In genomic region chr12:6959376-6960290, GRCh38 we compare ENCODE assay signal across 10 cellular contexts. TPM values are rescaled to one million over a fixed set of nuclear protein-coding genes. Genes with fewer than 3 reads are reported as not detected.
DNase-seq lines count a peak whose midpoint lies in the region; ATAC-seq, FAIRE-seq and TF ChIP-seq lines count a peak whose summit lies in the region.
"Had no signal": no experiment of that assay in that cellular context is flagged by ENCODE, and none has a peak within 500 bp of the region (broad histone marks: within the 10 kb centered on the region; RNA-seq: fewer than 3 reads in every experiment).

No MANE protein-coding gene starts in this region.

- 79% methylated on average over 16 of the region's 33 CpGs for WGBS in K562 (ENCODE audit: insufficient coverage, low coverage, missing lambda C conversion rate)
- 77 to 80% (median 78%) methylated on average over 30 to 33 of the region's 33 CpGs for WGBS in psoas muscle, 3 donors

- H3K4me2 ChIP-seq in K562 (ENCODE audit: insufficient read depth, low read length) = no peak overlapping the region
- no peak overlapping the region for H3K4me2 ChIP-seq in osteoblast (ENCODE audit: insufficient read depth, low read length)

- BruUV-seq in K562 (replicated peaks; lab: Mats Ljungman, UMichigan) = no TSS peak

- TF ChIP-seq RAD21 in K562 (CRISPR knock-in tag; conservative IDR thresholded peaks at IDR 0.05 in 1 of 2, IDR thresholded peaks at IDR 0.05 in 1 of 2) = no peak

- in situ Hi-C loops in K562 (cut with MboI) = no loop called here

- no peaks in the 10 kb centered on the region for H3K9me1 ChIP-seq in K562 (ENCODE audit: control insufficient read depth, insufficient read depth, low read length)

- H3K9ac ChIP-seq in K562 (ENCODE audit: insufficient read depth in 1 of 2, low read depth in 2 of 2, low read length in 2 of 2) = peak overlapping the region in 1 of 2 experiments; percentile 61; a peak in 2 of 4 replicates

- H3K4me1 ChIP-seq in K562 (replicated peaks in 1 of 2; ENCODE audit: control insufficient read depth in 2 of 2, insufficient read depth in 2 of 2, low read length in 2 of 2) = peaks cover 31 to 68% of the 10 kb centered on the region in 2 experiments
- peaks cover 10% of the 10 kb centered on the region for H3K4me1 ChIP-seq in psoas muscle
- peaks cover 16% of the 10 kb centered on the region for H3K4me1 ChIP-seq in osteoblast (ENCODE audit: insufficient read depth, low read length)

- FAIRE-seq in GM18507 (lab: Jason Lieb, UNC) (peak; percentile 15), K562 (lab: Jason Lieb, UNC) (no peak)

- peak; percentile 5 for ATAC-seq in HG03520 (IDR thresholded peaks at IDR 0.05; ENCODE audit: unreplicated experiment)
- ATAC-seq in K562 = no peak
- no peak for ATAC-seq in psoas muscle
- no peak for ATAC-seq in GM21515 (IDR thresholded peaks at IDR 0.05; ENCODE audit: unreplicated experiment)

- H3K9me3 ChIP-seq in K562 (replicated peaks; ENCODE audit: control insufficient read depth, insufficient read depth, low read depth, low read length) (no peaks in the 10 kb centered on the region), psoas muscle (no peaks in the 10 kb centered on the region), osteoblast (ENCODE audit: low read depth, low read length) (no peaks in the 10 kb centered on the region)
- H3K9me3 ChIP-seq: ovary had no signal

- no peak overlapping the region for H3K4me3 ChIP-seq in K562
- H3K4me3 ChIP-seq in psoas muscle = no peak overlapping the region
- no peak overlapping the region for H3K4me3 ChIP-seq in osteoblast (ENCODE audit: insufficient read depth, low read length)
- H3K4me3 ChIP-seq: ovary had no signal

- H2AFZ ChIP-seq in K562 (ENCODE audit: low read depth, low read length) = no peak overlapping the region
- H2AFZ ChIP-seq in osteoblast (ENCODE audit: low read length) = no peak overlapping the region

- no peak for TF ChIP-seq EP300 in K562 (IDR thresholded peaks at IDR 0.05; ENCODE audit: low read length)

- no peak for TF ChIP-seq POLR2A in K562 (conservative IDR thresholded peaks at IDR 0.05)

- H3K79me2 ChIP-seq in K562 (ENCODE audit: control insufficient read depth, insufficient read depth, low read length) = peaks cover 10% of the 10 kb centered on the region; the same call in 2 of the 3 replicates
- H3K79me2 ChIP-seq in osteoblast (ENCODE audit: insufficient read depth, low read length) = no peaks in the 10 kb centered on the region

- TF ChIP-seq CTCF in K562 (IDR thresholded peaks at IDR 0.05 in 2 of 3, conservative IDR thresholded peaks at IDR 0.05 in 1 of 3; ENCODE audit: insufficient read depth in 2 of 3, low read depth in 1 of 3, low read length in 3 of 3) (no peak), psoas muscle (IDR thresholded peaks at IDR 0.05) (no peak), osteoblast (IDR thresholded peaks at IDR 0.05; ENCODE audit: extremely low read depth, low read depth, low read length) (no peak)

- POLR2A ChIA-PET in K562 (lab: Yijun Ruan, JAX) = interaction anchor here (0.6 to 8.0 kb wide), 4 partner anchors 10 to 107 kb away, joined by 3 to 98 read pairs (median 4); partner anchors contain the start of genes C12orf57 and RNU7-1

- H4K20me1 ChIP-seq in K562 (replicated peaks; ENCODE audit: control insufficient read depth, insufficient read depth, low read length) (no peaks in the 10 kb centered on the region), osteoblast (ENCODE audit: insufficient read depth, low read length) (no peaks in the 10 kb centered on the region)

- CTCF ChIA-PET in K562 (lab: Yijun Ruan, JAX; ENCODE audit: low intra/inter-chr PET ratio) = interaction anchor here (1.4 kb wide), 1 partner anchor 36 kb away, joined by 4 read pairs; no protein-coding TSS in a partner anchor

- DNase-seq in GM18507 (ENCODE audit: extremely low spot score, insufficient read length, low read depth) = no peak
- DNase-seq in K562 (ENCODE audit: extremely low read depth in 1 of 4, low spot score in 3 of 4) = no peak
- DNase-seq in psoas muscle = peak; percentile 21 to 63
- no peak for DNase-seq in stimulated activated CD4-positive, alpha-beta T cell treated with anti-CD3 and anti-CD28 coated beads, Interleukin-2, amount 100 ng/mL, for 48 hours
- DNase-seq in osteoblast (ENCODE audit: insufficient read length, low spot score, missing footprints) = no peak
- DNase-seq in NCI-H187 treated with DMSO at 0.1 percent for 48 hours (lab: John Stamatoyannopoulos, UW) = no peak

- H3K27ac ChIP-seq in K562 (ENCODE audit: extremely low read depth, low read depth, low read length) = no peak overlapping the region
- peak overlapping the region; percentile 53 for H3K27ac ChIP-seq in psoas muscle
- no peak overlapping the region for H3K27ac ChIP-seq in osteoblast (ENCODE audit: low read depth, low read length)
- H3K27ac ChIP-seq: ovary had no signal

- H3K36me3 ChIP-seq in K562 (ENCODE audit: control insufficient read depth, insufficient read depth, low read length) = peaks cover 2% of the 10 kb centered on the region; the same call in 1 of the 3 replicates
- H3K36me3 ChIP-seq in psoas muscle (ENCODE audit: insufficient read depth in 1 of 2, low read depth in 1 of 2) = no peaks in the 10 kb centered on the region
- peaks cover 3% of the 10 kb centered on the region for H3K36me3 ChIP-seq in osteoblast (ENCODE audit: insufficient read depth, low read length)
- H3K36me3 ChIP-seq: ovary had no signal

- H3K27me3 ChIP-seq in K562 (ENCODE audit: control insufficient read depth in 2 of 2, insufficient read depth in 2 of 2, low read length in 2 of 2) (no peaks in the 10 kb centered on the region), psoas muscle (ENCODE audit: insufficient read depth in 3 of 3, low read length in 2 of 3) (no peaks in the 10 kb centered on the region), osteoblast (ENCODE audit: insufficient read depth, low read length) (no peaks in the 10 kb centered on the region)
- H3K27me3 ChIP-seq: ovary had no signal

- intact Hi-C loops in K562 (cut with micrococcal nuclease) = loop anchor here (1.0 to 10.0 kb wide), 3 partner anchors 13 to 225 kb away; partner anchors contain the start of gene PEX5
- intact Hi-C loops in psoas muscle (cut with DNase I) = loop anchor here (2.0 to 5.0 kb wide), 2 partner anchors 15 to 37 kb away; partner anchors contain the start of gene C12orf57 (in 1 of the 2)

RNA-seq across cellular contexts. Expression of gene PTPN6, which starts 8.5 kb away (rescaled TPM):
- 2.3 and 4.5 TPM in 2 replicates for total RNA-seq in K562 (2011; cell fraction: chromatin; rRNA removed; ENCODE audit: low replicate concordance)
- total RNA-seq in K562 (2011; cell fraction: nucleolus; rRNA removed) = 3.3 and 4.3 TPM in 2 replicates
- 2.6 and 2.8 TPM in 2 replicates for total RNA-seq in K562 (2011; cell fraction: nucleoplasm; rRNA removed)
- 5.1 and 7.3 TPM in 2 replicates for total RNA-seq in K562 (2014; rRNA removed)
- 1.5 and 1.6 TPM in 2 replicates for total RNA-seq in K562 (2014; rRNA removed; fragmentation: Illumina TruSeq; extraction: Trizol)
- 2.7 and 4.4 TPM in 2 replicates for total RNA-seq in K562 (2015; rRNA removed; fragmentation: Illumina TruSeq; extraction: Trizol)
- total RNA-seq in K562 (2021) = 4.1 and 6.4 TPM in 2 replicates
- polyA plus RNA-seq in K562 (2011; rRNA removed) = 3.9 and 7.5 TPM in 2 replicates
- polyA plus RNA-seq in K562 (2011; cell fraction: cytosol; rRNA removed) = 5.1 and 8.7 TPM in 2 replicates
- 8.0 and 10.0 TPM in 2 replicates for polyA plus RNA-seq in K562 (2011; cell fraction: nucleus; rRNA removed)
- 6.6 and 9.3 TPM in 2 replicates for polyA plus RNA-seq in K562 (2012)
- 5.1 and 5.6 TPM in 2 replicates for polyA plus RNA-seq in K562 (2014; fragmentation: Illumina TruSeq; extraction: Trizol)
- polyA plus RNA-seq in K562 (2014; fragmentation: Nextera tagmentation; extraction: Ambion mirVana) = 1 to 10 TPM; 2.0 to 3.0 TPM
- polyA plus RNA-seq in K562 (2014; rRNA removed) = 4.4 and 4.7 TPM in 2 replicates
- 2.0 and 5.6 TPM in 2 replicates for polyA minus RNA-seq in K562 (2011; rRNA and poly(A)+ RNA removed)
- 1.6 and 10.2 TPM in 2 replicates for polyA minus RNA-seq in K562 (2011; cell fraction: cytosol; rRNA and poly(A)+ RNA removed)
- 2.0 and 5.2 TPM in 2 replicates for polyA minus RNA-seq in K562 (2011; cell fraction: nucleus; rRNA and poly(A)+ RNA removed)
- total RNA-seq in psoas muscle = 1 to 10 TPM; 3.6 to 7.6 (median 4.6) TPM
- 1 to 10 TPM; 1.3 to 2.6 (median 2.1) TPM for polyA plus RNA-seq in psoas muscle
- total RNA-seq in osteoblast = 0.29 and 0.36 TPM in 2 replicates

RNA-seq across cellular contexts. Expression of gene PHB2, which starts 10.8 kb away (rescaled TPM):
- total RNA-seq in K562 (2011; cell fraction: chromatin; rRNA removed; ENCODE audit: low replicate concordance) = 114 and 294 TPM in 2 replicates
- total RNA-seq in K562 (2011; cell fraction: nucleolus; rRNA removed) = 282 and 350 TPM in 2 replicates
- total RNA-seq in K562 (2011; cell fraction: nucleoplasm; rRNA removed) = 189 and 209 TPM in 2 replicates
- total RNA-seq in K562 (2014; rRNA removed) = 445 and 447 TPM in 2 replicates
- 245 and 293 TPM in 2 replicates for total RNA-seq in K562 (2014; rRNA removed; fragmentation: Illumina TruSeq; extraction: Trizol)
- 333 and 335 TPM in 2 replicates for total RNA-seq in K562 (2015; rRNA removed; fragmentation: Illumina TruSeq; extraction: Trizol)
- 345 and 377 TPM in 2 replicates for total RNA-seq in K562 (2021)
- 437 and 459 TPM in 2 replicates for polyA plus RNA-seq in K562 (2011; rRNA removed)
- 556 and 694 TPM in 2 replicates for polyA plus RNA-seq in K562 (2011; cell fraction: cytosol; rRNA removed)
- 446 and 452 TPM in 2 replicates for polyA plus RNA-seq in K562 (2011; cell fraction: nucleus; rRNA removed)
- 284 and 340 TPM in 2 replicates for polyA plus RNA-seq in K562 (2012)
- 428 and 468 TPM in 2 replicates for polyA plus RNA-seq in K562 (2014; fragmentation: Illumina TruSeq; extraction: Trizol)
- polyA plus RNA-seq in K562 (2014; fragmentation: Nextera tagmentation; extraction: Ambion mirVana) = 100 to 1,000 TPM in 1 of 2 experiments, 10 to 100 TPM in 1; 73.6 to 123 TPM
- 449 and 464 TPM in 2 replicates for polyA plus RNA-seq in K562 (2014; rRNA removed)
- 158 and 180 TPM in 2 replicates for polyA minus RNA-seq in K562 (2011; rRNA and poly(A)+ RNA removed)
- 115 and 128 TPM in 2 replicates for polyA minus RNA-seq in K562 (2011; cell fraction: cytosol; rRNA and poly(A)+ RNA removed)
- polyA minus RNA-seq in K562 (2011; cell fraction: nucleus; rRNA and poly(A)+ RNA removed) = 169 and 221 TPM in 2 replicates
- 100 to 1,000 TPM; 137 to 278 (median 180) TPM for total RNA-seq in psoas muscle
- polyA plus RNA-seq in psoas muscle = 100 to 1,000 TPM; 176 to 381 (median 208) TPM
- 161 and 168 TPM in 2 replicates for total RNA-seq in osteoblast

RNA-seq across cellular contexts. Expression of gene EMG1, which starts 11.1 kb away (rescaled TPM):
- 73.4 and 85.5 TPM in 2 replicates for total RNA-seq in K562 (2011; cell fraction: chromatin; rRNA removed; ENCODE audit: low replicate concordance)
- 47.0 and 47.5 TPM in 2 replicates for total RNA-seq in K562 (2011; cell fraction: nucleolus; rRNA removed)
- 50.0 and 50.4 TPM in 2 replicates for total RNA-seq in K562 (2011; cell fraction: nucleoplasm; rRNA removed)
- total RNA-seq in K562 (2014; rRNA removed) (66.5 and 97.2 TPM in 2 replicates), K562 (2014; rRNA removed; fragmentation: Illumina TruSeq; extraction: Trizol) (82.7 and 85.9 TPM in 2 replicates), K562 (2015; rRNA removed; fragmentation: Illumina TruSeq; extraction: Trizol) (66.9 and 75.1 TPM in 2 replicates), K562 (2021) (85.1 and 92.0 TPM in 2 replicates), psoas muscle (10 to 100 TPM; 30.1 to 59.4 (median 44.8) TPM), osteoblast (21.0 and 25.3 TPM in 2 replicates)
- polyA plus RNA-seq in K562 (2011; rRNA removed) (71.4 and 92.5 TPM in 2 replicates), K562 (2014; fragmentation: Illumina TruSeq; extraction: Trizol) (99.2 and 121 TPM in 2 replicates), K562 (2014; fragmentation: Nextera tagmentation; extraction: Ambion mirVana) (100 to 1,000 TPM; 149 to 186 TPM), K562 (2014; rRNA removed) (107 and 112 TPM in 2 replicates), psoas muscle (10 to 100 TPM; 26.6 to 66.5 (median 50.4) TPM)
- 55.9 and 63.4 TPM in 2 replicates for polyA plus RNA-seq in K562 (2011; cell fraction: cytosol; rRNA removed)
- polyA plus RNA-seq in K562 (2011; cell fraction: nucleus; rRNA removed) = 51.0 and 63.3 TPM in 2 replicates
- 50.3 and 124 TPM in 2 replicates for polyA plus RNA-seq in K562 (2012)
- polyA minus RNA-seq in K562 (2011; rRNA and poly(A)+ RNA removed) = 32.7 and 39.5 TPM in 2 replicates
- 15.3 and 30.8 TPM in 2 replicates for polyA minus RNA-seq in K562 (2011; cell fraction: cytosol; rRNA and poly(A)+ RNA removed)
- polyA minus RNA-seq in K562 (2011; cell fraction: nucleus; rRNA and poly(A)+ RNA removed) = 19.4 and 30.4 TPM in 2 replicates

RNA-seq across cellular contexts. Expression of gene C12orf57, which starts 15.8 kb away (rescaled TPM):
- total RNA-seq in K562 (2011; cell fraction: chromatin; rRNA removed; ENCODE audit: low replicate concordance) = 30.7 and 66.4 TPM in 2 replicates
- 89.2 and 92.8 TPM in 2 replicates for total RNA-seq in K562 (2011; cell fraction: nucleolus; rRNA removed)
- total RNA-seq in K562 (2011; cell fraction: nucleoplasm; rRNA removed) = 81.8 and 119 TPM in 2 replicates
- total RNA-seq in K562 (2014; rRNA removed) (131 and 140 TPM in 2 replicates), K562 (2014; rRNA removed; fragmentation: Illumina TruSeq; extraction: Trizol) (22.9 and 26.7 TPM in 2 replicates), K562 (2015; rRNA removed; fragmentation: Illumina TruSeq; extraction: Trizol) (113 and 115 TPM in 2 replicates), K562 (2021) (104 and 113 TPM in 2 replicates), psoas muscle (100 to 1,000 TPM in 2 of 4 donors, 10 to 100 TPM in 2; 80.4 to 110 (median 95.6) TPM), osteoblast (81.4 and 93.4 TPM in 2 replicates)
- polyA plus RNA-seq in K562 (2011; rRNA removed) (190 and 317 TPM in 2 replicates), K562 (2014; fragmentation: Illumina TruSeq; extraction: Trizol) (41.5 and 120 TPM in 2 replicates), K562 (2014; fragmentation: Nextera tagmentation; extraction: Ambion mirVana) (100 to 1,000 TPM in 1 of 2 experiments, 10 to 100 TPM in 1; 64.2 to 107 TPM), K562 (2014; rRNA removed) (188 and 191 TPM in 2 replicates), psoas muscle (100 to 1,000 TPM; 223 to 269 (median 247) TPM)
- polyA plus RNA-seq in K562 (2011; cell fraction: cytosol; rRNA removed) = 504 and 556 TPM in 2 replicates
- 180 and 275 TPM in 2 replicates for polyA plus RNA-seq in K562 (2011; cell fraction: nucleus; rRNA removed)
- 150 and 417 TPM in 2 replicates for polyA plus RNA-seq in K562 (2012)
- 37.7 TPM in 2 replicates for polyA minus RNA-seq in K562 (2011; rRNA and poly(A)+ RNA removed)
- polyA minus RNA-seq in K562 (2011; cell fraction: cytosol; rRNA and poly(A)+ RNA removed) = 34.5 and 61.2 TPM in 2 replicates
- polyA minus RNA-seq in K562 (2011; cell fraction: nucleus; rRNA and poly(A)+ RNA removed) = 33.4 and 59.2 TPM in 2 replicates

RNA-seq across cellular contexts. Expression of gene RNU7-1, which starts 16.0 kb away (rescaled TPM):
- total RNA-seq in K562 (2011; cell fraction: chromatin; rRNA removed; ENCODE audit: low replicate concordance) = not detected in 2 replicates
- not detected in 2 replicates for total RNA-seq in K562 (2011; cell fraction: nucleolus; rRNA removed)
- not detected in 2 replicates for total RNA-seq in K562 (2011; cell fraction: nucleoplasm; rRNA removed)
- total RNA-seq in K562 (2014; rRNA removed) (not detected in 2 replicates), K562 (2014; rRNA removed; fragmentation: Illumina TruSeq; extraction: Trizol) (not detected in 2 replicates), K562 (2015; rRNA removed; fragmentation: Illumina TruSeq; extraction: Trizol) (not detected in 2 replicates), K562 (2021) (not detected in 2 replicates), psoas muscle (not detected), osteoblast (not detected in 2 replicates)
- polyA plus RNA-seq in K562 (2011; rRNA removed) (not detected in 2 replicates), K562 (2014; fragmentation: Illumina TruSeq; extraction: Trizol) (not detected in 2 replicates), K562 (2014; fragmentation: Nextera tagmentation; extraction: Ambion mirVana) (not detected), K562 (2014; rRNA removed) (not detected in 2 replicates), psoas muscle (not detected)
- not detected in 2 replicates for polyA plus RNA-seq in K562 (2011; cell fraction: cytosol; rRNA removed)
- polyA plus RNA-seq in K562 (2011; cell fraction: nucleus; rRNA removed) = not detected in 2 replicates
- polyA plus RNA-seq in K562 (2012) = not detected in 2 replicates
- not detected in 2 replicates for polyA minus RNA-seq in K562 (2011; rRNA and poly(A)+ RNA removed)
- not detected in 2 replicates for polyA minus RNA-seq in K562 (2011; cell fraction: cytosol; rRNA and poly(A)+ RNA removed)
- polyA minus RNA-seq in K562 (2011; cell fraction: nucleus; rRNA and poly(A)+ RNA removed) = not detected in 2 replicates
- total RNA-seq: dermis microvascular lymphatic vessel endothelial cell, ovary had no signal
- polyA plus RNA-seq: ovary had no signal

Comparison
In these comparisons a context has a peak if more than half of its experiments do, and no peak if none do; other contexts are left out.
1. DNase-seq: peak in psoas muscle (2 of 2); none in GM18507 (single experiment), K562 (0 of 4), stimulated activated CD4-positive, alpha-beta T cell treated with anti-CD3 and anti-CD28 coated beads, Interleukin-2, amount 100 ng/mL, for 48 hours (0 of 2), osteoblast (single experiment) and NCI-H187 treated with DMSO at 0.1 percent for 48 hours (single experiment).